In the genomic region with DNA sequence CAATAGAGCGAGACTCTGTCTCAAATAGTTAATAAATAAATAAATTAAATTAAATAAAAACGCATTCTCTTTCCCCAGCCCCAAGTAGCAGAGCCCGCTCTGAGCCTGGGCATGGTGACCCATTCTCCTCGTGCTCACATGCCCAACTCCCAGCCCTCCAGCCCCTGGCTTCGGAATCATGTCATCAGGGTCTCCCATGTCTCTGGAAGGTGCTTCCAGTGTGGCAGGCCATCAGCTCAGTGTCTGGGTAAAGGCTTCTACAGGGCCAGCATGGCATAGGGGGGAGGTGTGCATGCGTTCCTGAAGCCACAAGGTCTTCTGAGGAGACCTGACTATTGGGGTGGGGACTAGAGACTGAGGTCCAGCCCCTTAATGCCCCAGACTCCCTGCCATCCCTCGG, we compare ENCODE assay signal across 35 cellular contexts.
"Had no signal": no experiment of that assay in that cellular context is flagged by ENCODE, and none has a peak within 500 bp of the region (broad histone marks: within the 10 kb centered on the region; RNA-seq: fewer than 3 reads in every experiment).

No MANE protein-coding gene starts in this region.

- H3K36me3 Mint-ChIP-seq: activated naive CD8-positive, alpha-beta T cell treated with anti-CD3 and anti-CD28 coated beads for 36 hours; T-cell had no signal

- H3K27me3 ChIP-seq: brain microvascular endothelial cell had no signal

- H3K4me1 Mint-ChIP-seq: activated naive CD8-positive, alpha-beta T cell treated with anti-CD3 and anti-CD28 coated beads for 36 hours had no signal

- H3K27ac Mint-ChIP-seq: activated CD4-positive, alpha-beta T cell treated with anti-CD3 and anti-CD28 coated beads, Interleukin-2, amount 10 ng/mL, durations not matched to agents 24 days and 14 days; activated CD8-positive, alpha-beta T cell treated with anti-CD3 and anti-CD28 coated beads for 36 hours; activated naive CD8-positive, alpha-beta T cell treated with anti-CD3 and anti-CD28 coated beads for 36 hours; activated T-cell treated with anti-CD3 and anti-CD28 coated beads, Interleukin-2, amount 50 U/mL, for 72 hours; activated T-helper 17 cell treated with anti-CD3 and anti-CD28 coated beads, Interleukin-2, amount 50 U/mL, for 72 hours; T-cell had no signal

- H2AFZ ChIP-seq: PC-9 had no signal

- H3K4me2 ChIP-seq: KMS-11, PC-9 had no signal

- H3K9ac ChIP-seq: KMS-11 had no signal

- H3K27ac ChIP-seq: brain microvascular endothelial cell, KMS-11, PC-9, RWPE1, WERI-Rb-1 had no signal

- H3K27me3 Mint-ChIP-seq: activated CD4-positive, alpha-beta T cell treated with anti-CD3 and anti-CD28 coated beads, Interleukin-2, amount 10 ng/mL, durations not matched to agents 24 days and 14 days; activated CD8-positive, alpha-beta T cell treated with anti-CD3 and anti-CD28 coated beads for 36 hours; activated naive CD8-positive, alpha-beta T cell treated with anti-CD3 and anti-CD28 coated beads for 36 hours; activated T-helper 17 cell treated with anti-CD3 and anti-CD28 coated beads, Interleukin-2, amount 50 U/mL, for 72 hours; T-cell had no signal

- ATAC-seq: activated CD8-positive, alpha-beta T cell treated with anti-CD3 and anti-CD28 coated beads for 36 hours; activated T-cell treated with anti-CD3 and anti-CD28 coated beads, Interleukin-2, amount 50 U/mL, for 72 hours; activated T-helper 17 cell treated with anti-CD3 and anti-CD28 coated beads, Interleukin-2, amount 50 U/mL, for 72 hours; Right ventricle myocardium inferior; SK-N-SH treated with all-trans-retinoic acid at 6 μM for 48 hours; T-cell had no signal

- H3K9me3 Mint-ChIP-seq: activated CD8-positive, alpha-beta T cell treated with anti-CD3 and anti-CD28 coated beads for 36 hours; activated naive CD8-positive, alpha-beta T cell treated with anti-CD3 and anti-CD28 coated beads for 36 hours; activated T-cell treated with anti-CD3 and anti-CD28 coated beads, Interleukin-2, amount 50 U/mL, for 72 hours; activated T-helper 17 cell treated with anti-CD3 and anti-CD28 coated beads, Interleukin-2, amount 50 U/mL, for 72 hours; T-cell had no signal

- H3K4me3 Mint-ChIP-seq: activated CD4-positive, alpha-beta T cell treated with anti-CD3 and anti-CD28 coated beads, Interleukin-2, amount 10 ng/mL, durations not matched to agents 24 days and 14 days; activated CD8-positive, alpha-beta T cell treated with anti-CD3 and anti-CD28 coated beads for 36 hours; activated naive CD8-positive, alpha-beta T cell treated with anti-CD3 and anti-CD28 coated beads for 36 hours; activated T-cell treated with anti-CD3 and anti-CD28 coated beads, Interleukin-2, amount 50 U/mL, for 72 hours; activated T-helper 17 cell treated with anti-CD3 and anti-CD28 coated beads, Interleukin-2, amount 50 U/mL, for 72 hours; T-cell had no signal

- H3K4me3 ChIP-seq: PC-9 had no signal

- H3K36me3 ChIP-seq: brain microvascular endothelial cell, WERI-Rb-1 had no signal

- DNase-seq: activated CD4-positive, alpha-beta T cell treated with anti-CD3 and anti-CD28 coated beads, Interleukin-2, amount 10 ng/mL, durations not matched to agents 24 days and 14 days; activated CD4-positive, alpha-beta T cell treated with anti-CD3 and anti-CD28 coated beads, Interleukin-2, amount 50 U/mL, for 4 hours; activated CD8-positive, alpha-beta T cell treated with anti-CD3 and anti-CD28 coated beads for 36 hours; activated effector memory CD4-positive, alpha-beta T cell treated with anti-CD3 and anti-CD28 coated beads, Interleukin-2, amount 50 U/mL, for 16 hours; activated naive CD4-positive, alpha-beta T cell; activated naive CD4-positive, alpha-beta T cell treated with anti-CD3 and anti-CD28 coated beads, Interleukin-2, amount 50 U/mL, for 16 hours; activated naive CD8-positive, alpha-beta T cell treated with anti-CD3 and anti-CD28 coated beads for 36 hours; activated T-cell treated with anti-CD3 and anti-CD28 coated beads, Interleukin-2, amount 50 U/mL, for 1 hour; activated T-cell treated with anti-CD3 and anti-CD28 coated beads, Interleukin-2, amount 50 U/mL, for 72 hours; amniotic stem cell; aorta; brain microvascular endothelial cell; central memory CD4-positive, alpha-beta T cell; NCI-H1092 treated with DMSO at 0.1 percent for 48 hours; NCI-H1417; NCI-H146; NCI-H187; NCI-H2029 treated with DMSO at 0.1 percent for 48 hours; NCI-H2107; NCI-H2171; NCI-H510A; NCI-H526; NCI-H748 treated with DMSO at 0.1 percent for 48 hours; NK-92 treated with Interleukin-12 subunit alpha and Interleukin-12 subunit beta, amount 100 ng/mL, for 24 hours; PC-9; SIG-M5; T-cell; T-helper 2 cell; T-helper 9 cell; WERI-Rb-1 had no signal
